In the genomic region with DNA sequence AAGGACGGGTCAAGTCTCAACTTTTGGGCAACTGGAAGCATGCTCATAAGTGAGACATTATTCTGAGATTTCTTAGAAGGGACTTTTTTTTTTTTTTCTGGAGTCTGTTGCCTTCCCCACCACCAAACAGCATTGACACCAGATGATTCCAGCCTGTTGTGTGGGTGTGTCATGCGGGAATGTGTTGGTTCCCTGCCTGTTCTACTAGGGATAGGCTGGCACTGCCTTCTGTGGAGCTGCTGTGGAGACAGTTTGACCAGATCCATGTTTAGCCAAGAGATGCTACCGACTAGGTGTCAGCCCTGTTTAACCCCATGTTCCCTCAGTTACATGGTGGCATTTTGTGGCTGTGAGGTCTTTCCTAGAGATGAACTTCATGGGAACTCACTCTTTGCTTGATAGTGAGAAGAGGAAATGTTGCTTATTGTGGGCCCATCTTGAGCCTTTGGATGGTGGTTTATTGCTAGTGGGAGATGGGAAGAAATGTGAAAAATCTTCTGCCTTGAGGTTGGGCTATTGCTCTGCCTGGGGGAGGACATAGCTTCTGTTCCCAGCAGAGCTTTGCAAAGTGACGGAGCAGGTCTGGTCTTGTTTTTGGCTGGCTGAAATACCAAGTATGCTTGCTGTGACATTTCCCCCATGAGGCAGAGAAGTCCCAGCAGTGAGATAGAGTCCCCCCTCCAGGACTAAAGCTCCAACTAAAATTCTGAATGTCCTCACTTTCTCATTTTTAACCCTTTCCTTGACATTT, we compare ENCODE assay signal across 9 cellular contexts. TPM values are rescaled to one million over a fixed set of nuclear protein-coding genes. Genes with fewer than 3 reads are reported as not detected.
DNase-seq lines count a peak whose midpoint lies in the region; ATAC-seq, FAIRE-seq and TF ChIP-seq lines count a peak whose summit lies in the region.
"Had no signal": no experiment of that assay in that cellular context is flagged by ENCODE, and none has a peak within 500 bp of the region (broad histone marks: within the 10 kb centered on the region; RNA-seq: fewer than 3 reads in every experiment).

No MANE protein-coding gene starts in this region.

- no peak overlapping the region for H2BK15ac ChIP-seq in neuronal stem cell (ENCODE audit: low read length)

- no peak overlapping the region for H3K4me3 ChIP-seq in GM23248
- peak overlapping the region; percentile 36; the same call in 1 of the 2 replicates for H3K4me3 ChIP-seq in GM12878
- peak overlapping the region in 1 of 2 donors; percentile 30 for H3K4me3 ChIP-seq in neuronal stem cell (ENCODE audit: low read length in 2 of 2)

- SMC1A ChIA-PET in GM12878 (lab: Charles Lee; ENCODE audit: uncharacterized antibody, unreplicated experiment): interaction anchor here (0.9 to 7.7 kb wide), 6 partner anchors 18 to 71 kb away, joined by 3 to 105 read pairs (median 4); no protein-coding TSS in a partner anchor

- no TSS peak for BruUV-seq in GM12878 (replicated peaks; lab: Mats Ljungman, UMichigan)

- peak; percentile 18 for FAIRE-seq in GM12878 (lab: Jason Lieb, UNC)

- peaks cover 2% of the 10 kb centered on the region for H3K79me1 ChIP-seq in neuronal stem cell (ENCODE audit: low read depth, low read length)

- peak overlapping the region; percentile 62 for H3K18ac ChIP-seq in neuronal stem cell (ENCODE audit: low read length)

- H2BK120ac ChIP-seq in neuronal stem cell (ENCODE audit: low read depth, low read length): no peak overlapping the region

- peak; percentile 46 for ATAC-seq in GM12878

- intact Hi-C loops in GM12878 (cut with micrococcal nuclease; ENCODE audit: unreplicated experiment): no loop called here

- no peak overlapping the region for H3K27ac ChIP-seq in GM23248
- H3K27ac ChIP-seq in GM12878 (ENCODE audit: control insufficient read depth, insufficient read depth): peak overlapping the region; percentile 91
- no peak overlapping the region for H3K27ac ChIP-seq in neuronal stem cell (replicated peaks; ENCODE audit: low read length)
- H3K27ac ChIP-seq: parathyroid adenoma had no signal

- H2BK5ac ChIP-seq in neuronal stem cell (ENCODE audit: low read length): no peak overlapping the region

- H4K20me1 ChIP-seq in GM23248 (ENCODE audit: insufficient read depth) (peaks cover 2% of the 10 kb centered on the region; the same call in 1 of the 2 replicates), GM12878 (ENCODE audit: control insufficient read depth, insufficient read depth) (no peaks in the 10 kb centered on the region)

- H3K9ac ChIP-seq in GM23248 (no peak overlapping the region), GM12878 (ENCODE audit: control insufficient read depth, insufficient read depth, low read length) (peak overlapping the region; percentile 32), neuronal stem cell (ENCODE audit: low read depth, low read length, poor library complexity) (no peak overlapping the region)
- H3K9ac ChIP-seq: parathyroid adenoma had no signal

- in situ Hi-C loops in GM23248 (cut with MboI): no loop called here
- in situ Hi-C loops in GM12878 (cut with MboI): loop anchor here (5.0 to 25.0 kb wide), 4 partner anchors 105 to 1785 kb away; no protein-coding TSS in a partner anchor

- CTCF ChIA-PET in GM12878 (lab: Yijun Ruan, JAX): interaction anchor here (1.0 to 7.6 kb wide), 6 partner anchors 68 to 321 kb away, joined by 3 to 159 read pairs (median 4); no protein-coding TSS in a partner anchor

- WGBS in GM23248 (ENCODE audit: low coverage in 1 of 2, low lambda C conversion rate in 2 of 2, missing lambda C conversion rate in 2 of 2), 2 experiments: 50 to 52% methylated on average over 4 of the region's 4 CpGs
- 62% methylated on average over 4 of the region's 4 CpGs for WGBS in GM12878 (ENCODE audit: insufficient coverage, insufficient replicate concordance, low lambda C conversion rate, missing lambda C conversion rate)
- WGBS in neuronal stem cell (ENCODE audit: extremely low coverage in 2 of 2, insufficient read length in 2 of 2, insufficient replicate concordance in 1 of 2), 2 donors: no CpG with 5 or more reads among the region's 4 CpGs

- no peaks in the 10 kb centered on the region for H3K9me2 ChIP-seq in GM23248 (ENCODE audit: insufficient read depth)

- H3K27me3 ChIP-seq in GM23248 (replicated peaks; ENCODE audit: insufficient read depth) (no peaks in the 10 kb centered on the region), GM12878 (replicated peaks in 1 of 2; ENCODE audit: control insufficient read depth in 2 of 2, insufficient read depth in 2 of 2, low read length in 1 of 2) (no peaks in the 10 kb centered on the region), neuronal stem cell (ENCODE audit: control insufficient read depth in 3 of 3, insufficient read depth in 3 of 3, low read depth in 1 of 3, low read length in 3 of 3) (no peaks in the 10 kb centered on the region)

- no peak overlapping the region for H2AFZ ChIP-seq in GM23248
- no peak overlapping the region; the same call in 1 of the 2 replicates for H2AFZ ChIP-seq in GM12878 (ENCODE audit: control insufficient read depth, low read depth, low read length)
- H2AFZ ChIP-seq in neuronal stem cell (ENCODE audit: low read length): no peak overlapping the region
- H2AFZ ChIP-seq: parathyroid adenoma had no signal

- H4K91ac ChIP-seq in neuronal stem cell (ENCODE audit: low read depth, low read length, poor library complexity): no peak overlapping the region

- TF ChIP-seq EP300 in GM12878 (IDR thresholded peaks at IDR 0.05; ENCODE audit: borderline replicate concordance in 1 of 2, control insufficient read depth in 1 of 2, low read depth in 2 of 2, low read length in 2 of 2): no peak

- H3K36me3 ChIP-seq in GM23248 (ENCODE audit: low read depth): peaks cover 13% of the 10 kb centered on the region
- H3K36me3 ChIP-seq in GM12878 (ENCODE audit: control insufficient read depth in 2 of 2, insufficient read depth in 2 of 2, low read length in 1 of 2): peaks cover 1 to 7% of the 10 kb centered on the region in 2 experiments; a peak in 2 of 4 replicates
- H3K36me3 ChIP-seq in neuronal stem cell (replicated peaks in 1 of 2; ENCODE audit: control insufficient read depth in 2 of 2, insufficient read depth in 2 of 2, low read length in 2 of 2): peaks cover 6 to 50% of the 10 kb centered on the region in 2 donors

- peaks cover 20% of the 10 kb centered on the region for H3F3A ChIP-seq in GM23248 (ENCODE audit: insufficient read depth)

- RAD21 ChIA-PET in GM12878 (lab: Charles Lee; ENCODE audit: unreplicated experiment): interaction anchor here (0.9 to 1.4 kb wide), 4 partner anchors 69 to 108 kb away, joined by 3 to 6 read pairs (median 4); no protein-coding TSS in a partner anchor

- no peak overlapping the region for H3K4ac ChIP-seq in neuronal stem cell (ENCODE audit: low read length)

- H3K9me3 ChIP-seq in GM23248 (ENCODE audit: low read depth): no peaks in the 10 kb centered on the region
- H3K9me3 ChIP-seq in GM12878 (replicated peaks; ENCODE audit: control insufficient read depth, insufficient read depth, low read length): no peaks in the 10 kb centered on the region
- no peaks in the 10 kb centered on the region for H3K9me3 ChIP-seq in neuronal stem cell (replicated peaks in 1 of 2; ENCODE audit: control insufficient read depth in 2 of 2, insufficient read depth in 1 of 2, low read depth in 1 of 2, low read length in 2 of 2)

- H2BK12ac ChIP-seq in neuronal stem cell (ENCODE audit: low read length): no peak overlapping the region

- DNase-seq in GM03348 (ENCODE audit: low spot score): peak; percentile 81
- DNase-seq in GM23248: peak; percentile 63
- peak; percentile 58 for DNase-seq in GM12878 (ENCODE audit: low read depth, low spot score)
- no peak for DNase-seq in neuronal stem cell (ENCODE audit: low spot score)
- no peak for DNase-seq in NCI-H2227 (lab: John Stamatoyannopoulos, UW; ENCODE audit: unreplicated experiment)
- no peak for DNase-seq in KG1 (lab: John Stamatoyannopoulos, UW)
- no peak for DNase-seq in SKM-1 (lab: John Stamatoyannopoulos, UW; ENCODE audit: unreplicated experiment)
- DNase-seq in NCI-H2081 (lab: John Stamatoyannopoulos, UW): no peak

- peaks cover 20% of the 10 kb centered on the region for H3K4me1 ChIP-seq in GM23248 (ENCODE audit: insufficient read depth)
- peaks cover 59% of the 10 kb centered on the region for H3K4me1 ChIP-seq in GM12878 (ENCODE audit: control insufficient read depth, insufficient read depth, low read length)
- H3K4me1 ChIP-seq in neuronal stem cell (ENCODE audit: control insufficient read depth in 2 of 2, insufficient read depth in 1 of 2, low read depth in 1 of 2, low read length in 2 of 2): peaks cover 0 to 4% of the 10 kb centered on the region in 2 donors

- no peak overlapping the region for H2AK5ac ChIP-seq in neuronal stem cell (ENCODE audit: low read depth, low read length)

- H3K4me2 ChIP-seq in GM23248 (ENCODE audit: unreplicated experiment) (no peak overlapping the region), GM12878 (ENCODE audit: control insufficient read depth, insufficient read depth) (peak overlapping the region; percentile 95), neuronal stem cell (ENCODE audit: insufficient read depth, low read length, poor library complexity, severe bottlenecking) (no peak overlapping the region)

- no peak for TF ChIP-seq CTCF in GM12878 (IDR thresholded peaks at IDR 0.05 in 2 of 3, conservative IDR thresholded peaks at IDR 0.05 in 1 of 3; ENCODE audit: control insufficient read depth in 2 of 3, extremely low read depth in 1 of 3, insufficient read depth in 1 of 3, low read depth in 3 of 3, low read length in 3 of 3)

- H3K79me2 ChIP-seq in GM23248 (ENCODE audit: insufficient read depth) (peaks cover 93% of the 10 kb centered on the region), GM12878 (ENCODE audit: control insufficient read depth, insufficient read depth, low read length) (peaks cover 38% of the 10 kb centered on the region)

- no peak overlapping the region for H3K23ac ChIP-seq in neuronal stem cell (ENCODE audit: low read depth, low read length, poor library complexity)

- no peak overlapping the region for H3K14ac ChIP-seq in neuronal stem cell (ENCODE audit: low read length)

- no peak overlapping the region for H4K8ac ChIP-seq in neuronal stem cell (ENCODE audit: low read depth, low read length)

- POLR2A ChIA-PET in GM12878 (lab: Charles Lee): interaction anchor here (0.8 to 1.6 kb wide), 2 partner anchors 17 to 91 kb away, joined by 4 read pairs; no protein-coding TSS in a partner anchor

- no peak for TF ChIP-seq POLR2A in GM12878 (IDR thresholded peaks at IDR 0.05; ENCODE audit: low read depth, low read length)

- no peak for TF ChIP-seq RAD21 in GM12878 (IDR thresholded peaks at IDR 0.05; ENCODE audit: insufficient read depth, low read depth, low read length)

RNA-seq across cellular contexts. Expression of a gene that starts 31.3 kb away (rescaled TPM):
- 41.5 and 51.0 TPM in 2 replicates for total RNA-seq in GM23248 (2014; rRNA removed; shearing (Covaris generic))
- polyA plus RNA-seq in GM23248 (2016; fragmentation: Nextera tagmentation; extraction: Ambion mirVana): 13.6 and 13.7 TPM in 2 replicates
- 76.4 and 80.8 TPM in 2 replicates for total RNA-seq in GM12878 (2013; cell fraction: nucleolus; rRNA removed)
- 29.4 and 32.0 TPM in 2 replicates for total RNA-seq in GM12878 (2014; rRNA removed)
- 20.6 and 22.2 TPM in 2 replicates for total RNA-seq in GM12878 (2014; rRNA removed; fragmentation: Illumina TruSeq; extraction: Trizol)
- total RNA-seq in GM12878 (2021): 43.1 and 46.2 TPM in 2 replicates
- polyA plus RNA-seq in GM12878 (2011; ENCODE audit: low read depth): 15.1 TPM
- 18.7 and 25.2 TPM in 2 replicates for polyA plus RNA-seq in GM12878 (2011; rRNA removed)
- 22.7 and 26.2 TPM in 2 replicates for polyA plus RNA-seq in GM12878 (2011; cell fraction: cytosol; rRNA removed)
- 49.2 and 51.0 TPM in 2 replicates for polyA plus RNA-seq in GM12878 (2011; cell fraction: nucleus; rRNA removed)
- polyA plus RNA-seq in GM12878 (2012): 23.0 and 27.8 TPM in 2 replicates
- 23.9 and 28.3 TPM in 2 replicates for polyA plus RNA-seq in GM12878 (2014; fragmentation: Illumina TruSeq; extraction: Trizol)
- polyA plus RNA-seq in GM12878 (2014; fragmentation: Nextera tagmentation; extraction: Ambion mirVana): 1 to 10 TPM; 6.6 to 6.7 TPM
- 32.1 and 32.3 TPM in 2 replicates for polyA plus RNA-seq in GM12878 (2014; rRNA removed)
- polyA plus RNA-seq in GM12878 (2016; fragmentation: Nextera tagmentation; extraction: Ambion mirVana): 1 to 10 TPM; 7.2 to 9.8 TPM
- 44.9 and 47.8 TPM in 2 replicates for polyA minus RNA-seq in GM12878 (2011; rRNA and poly(A)+ RNA removed)
- 14.8 and 17.8 TPM in 2 replicates for polyA minus RNA-seq in GM12878 (2011; cell fraction: cytosol; rRNA and poly(A)+ RNA removed)
- 40.6 and 63.4 TPM in 2 replicates for polyA minus RNA-seq in GM12878 (2011; cell fraction: nucleus; rRNA and poly(A)+ RNA removed)
- 31.7 TPM for polyA plus RNA-seq in neuronal stem cell (2013, experiment 1 of 2)
- 32.5 TPM for polyA plus RNA-seq in neuronal stem cell (2013, experiment 2 of 2)

Comparison
In these comparisons a context has a peak if more than half of its experiments do, and no peak if none do; other contexts are left out.
1. DNase-seq: peak in GM03348 (single experiment), GM23248 (single experiment) and GM12878 (single experiment); none in neuronal stem cell (single experiment), NCI-H2227 (single experiment), KG1 (single experiment), SKM-1 (single experiment) and NCI-H2081 (0 of 2).